ENCODE assay signal across 17 cellular contexts in the genomic region with DNA sequence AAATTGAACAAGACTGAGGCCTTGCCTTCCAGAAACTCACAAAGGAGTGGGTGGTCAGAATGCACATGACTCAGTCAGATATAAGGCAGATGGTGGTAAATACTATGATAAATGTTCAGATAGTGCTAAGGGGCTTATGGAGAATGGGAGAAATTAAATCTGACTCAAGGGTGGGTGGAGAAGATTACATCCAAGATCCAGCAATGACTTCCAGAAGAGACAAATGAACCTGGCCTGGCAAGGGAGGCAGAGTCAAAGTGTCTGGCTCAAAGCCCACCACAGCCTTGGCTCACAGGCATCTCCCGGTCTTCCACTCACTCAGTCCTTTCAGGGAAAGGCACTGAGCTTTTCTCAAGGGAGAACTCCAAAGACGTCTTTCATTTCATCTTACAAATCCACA. TPM values are rescaled to one million over a fixed set of nuclear protein-coding genes. Genes with fewer than 3 reads are reported as not detected.
DNase-seq lines count a peak whose midpoint lies in the region; ATAC-seq and TF ChIP-seq lines count a peak whose summit lies in the region.
"Had no signal": no experiment of that assay in that cellular context is flagged by ENCODE, and none has a peak within 500 bp of the region (broad histone marks: within the 10 kb centered on the region; RNA-seq: fewer than 3 reads in every experiment).

No MANE protein-coding gene starts in this region.

- peaks cover 25% of the 10 kb centered on the region for H3K27me3 ChIP-seq in SK-N-SH (ENCODE audit: insufficient read depth)

- CTCF ChIA-PET in SK-N-SH (lab: Yijun Ruan, JAX): interaction anchor here (3.3 to 14.1 kb wide), 2 partner anchors 18 to 209 kb away, joined by 16 to 112 read pairs; no protein-coding TSS in a partner anchor

- H3K27ac ChIP-seq in SK-N-SH (ENCODE audit: low read depth in 2 of 2, low read length in 1 of 2): no peak overlapping the region
- H3K27ac ChIP-seq: 22Rv1; BLaER1 treated with 17β-estradiol and CSF1 and Interleukin-3, amounts not matched to agents 10 nM and 100 nM had no signal

- WGBS in SK-N-SH (ENCODE audit: low lambda C conversion rate): 43% methylated on average over 2 of the region's 2 CpGs

- H3K9me2 ChIP-seq in SK-N-SH: no peaks in the 10 kb centered on the region

- POLR2A ChIA-PET in SK-N-SH (lab: Yijun Ruan, JAX): no interaction called here

- TF ChIP-seq CTCF in SK-N-SH (IDR thresholded peaks at IDR 0.05): no peak
- TF ChIP-seq CTCF in fibroblast of mammary gland (conservative IDR thresholded peaks at IDR 0.05; ENCODE audit: control insufficient read depth, insufficient read depth, low read depth, low read length): no peak

- TF ChIP-seq EP300 in SK-N-SH (IDR thresholded peaks at IDR 0.05; ENCODE audit: borderline replicate concordance in 1 of 2, low read depth in 1 of 2, low read length in 1 of 2): no peak

- no peak overlapping the region for H3K9ac ChIP-seq in SK-N-SH
- H3K9ac ChIP-seq: BLaER1 treated with 17β-estradiol and CSF1 and Interleukin-3, amounts not matched to agents 10 nM and 100 nM had no signal

- intact Hi-C loops in posterior vena cava (cut with DNase I): no loop called here

- H4K20me1 ChIP-seq in SK-N-SH (ENCODE audit: insufficient read depth): no peaks in the 10 kb centered on the region

- no peaks in the 10 kb centered on the region for H3K9me3 ChIP-seq in SK-N-SH

- no peak for DNase-seq in SK-N-SH
- peak; percentile 69 for DNase-seq in fibroblast of mammary gland (ENCODE audit: low read depth)
- DNase-seq in posterior vena cava (ENCODE audit: low spot score): peak; percentile 16
- DNase-seq in GM19238 (ENCODE audit: insufficient read length, low spot score): no peak
- no peak for DNase-seq in AG08396 (ENCODE audit: low spot score)
- no peak for DNase-seq in NCI-H2081 (lab: John Stamatoyannopoulos, UW)
- DNase-seq: Calu3; CD4-positive, CD25-positive, alpha-beta regulatory T cell; DMS 273 treated with DMSO at 0.1 percent for 48 hours; GOT3; H9 had no signal

- H3F3A ChIP-seq in SK-N-SH (replicated peaks; ENCODE audit: insufficient read depth): no peaks in the 10 kb centered on the region

- H3K4me2 ChIP-seq in SK-N-SH: no peak overlapping the region
- H3K4me2 ChIP-seq: BLaER1 treated with 17β-estradiol and CSF1 and Interleukin-3, amounts not matched to agents 10 nM and 100 nM had no signal

- no peak overlapping the region for H2AFZ ChIP-seq in SK-N-SH (ENCODE audit: low read depth)

- H3K79me2 ChIP-seq in SK-N-SH (ENCODE audit: insufficient read depth): no peaks in the 10 kb centered on the region

- no peaks in the 10 kb centered on the region for H3K36me3 ChIP-seq in SK-N-SH (replicated peaks in 1 of 2; ENCODE audit: control insufficient read depth in 1 of 2, insufficient read depth in 2 of 2, low read length in 1 of 2)
- H3K36me3 ChIP-seq: BLaER1 treated with 17β-estradiol and CSF1 and Interleukin-3, amounts not matched to agents 10 nM and 100 nM had no signal

- H3K4me1 ChIP-seq in SK-N-SH (ENCODE audit: control insufficient read depth in 1 of 2, insufficient read depth in 2 of 2, low read depth in 1 of 2, low read length in 1 of 2): peaks cover 0 to 5% of the 10 kb centered on the region in 2 experiments; a peak in 2 of 4 replicates
- H3K4me1 ChIP-seq: BLaER1 treated with 17β-estradiol and CSF1 and Interleukin-3, amounts not matched to agents 10 nM and 100 nM had no signal

- no peak overlapping the region for H3K4me3 ChIP-seq in SK-N-SH (ENCODE audit: low read depth in 2 of 2, low read length in 1 of 2)
- no peak overlapping the region for H3K4me3 ChIP-seq in fibroblast of mammary gland (ENCODE audit: control insufficient read depth, low read depth, low read length)
- H3K4me3 ChIP-seq: BLaER1 treated with 17β-estradiol and CSF1 and Interleukin-3, amounts not matched to agents 10 nM and 100 nM; GM12878 had no signal

- TF ChIP-seq RAD21 in SK-N-SH (IDR thresholded peaks at IDR 0.05; ENCODE audit: low read length): no peak

- no peak for ATAC-seq in SK-N-SH treated with all-trans-retinoic acid at 6 μM for 48 hours
- ATAC-seq: GM12878, HepG2 had no signal

TF ChIP-seq in SK-N-SH treated with all-trans-retinoic acid at 6 μM for 48 hours, 23 proteins besides CTCF, POLR2A, EP300 and RAD21:
- TF ChIP-seq ZFP3 (CRISPR knock-in tag; IDR thresholded peaks at IDR 0.05): no peak
- no peak for TF ChIP-seq ZNF8 (CRISPR knock-in tag; IDR thresholded peaks at IDR 0.05)
- TF ChIP-seq ISL1 (CRISPR knock-in tag; IDR thresholded peaks at IDR 0.05): peak; percentile 12; the same call in 1 of the 2 replicates
- TF ChIP-seq CSDC2 (CRISPR knock-in tag; IDR thresholded peaks at IDR 0.05): no peak

TF ChIP-seq in SK-N-SH, 30 proteins besides CTCF, POLR2A, EP300 and RAD21:
- TF ChIP-seq YY1 (IDR thresholded peaks at IDR 0.05; ENCODE audit: low read depth) (no peak), TCF12 (IDR thresholded peaks at IDR 0.05) (no peak), FOSL2 (IDR thresholded peaks at IDR 0.05; ENCODE audit: borderline replicate concordance, low read depth) (no peak), POLR2AphosphoS5 (IDR thresholded peaks at IDR 0.05; ENCODE audit: low read depth, low read length) (no peak), RFX5 (IDR thresholded peaks at IDR 0.05; ENCODE audit: low read length) (no peak), JUND (IDR thresholded peaks at IDR 0.05) (no peak), MEF2A (IDR thresholded peaks at IDR 0.05; ENCODE audit: borderline replicate concordance, low read depth) (no peak), SIN3A (IDR thresholded peaks at IDR 0.05; ENCODE audit: borderline replicate concordance, low read depth, low read length) (no peak), FOXM1 (IDR thresholded peaks at IDR 0.05; ENCODE audit: low read depth) (no peak), NFIC (IDR thresholded peaks at IDR 0.05; ENCODE audit: borderline replicate concordance) (no peak)
- TF ChIP-seq, protein P1, sequence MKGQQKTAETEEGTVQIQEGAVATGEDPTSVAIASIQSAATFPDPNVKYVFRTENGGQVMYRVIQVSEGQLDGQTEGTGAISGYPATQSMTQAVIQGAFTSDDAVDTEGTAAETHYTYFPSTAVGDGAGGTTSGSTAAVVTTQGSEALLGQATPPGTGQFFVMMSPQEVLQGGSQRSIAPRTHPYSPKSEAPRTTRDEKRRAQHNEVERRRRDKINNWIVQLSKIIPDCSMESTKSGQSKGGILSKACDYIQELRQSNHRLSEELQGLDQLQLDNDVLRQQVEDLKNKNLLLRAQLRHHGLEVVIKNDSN (IDR thresholded peaks at IDR 0.05; ENCODE audit: borderline replicate concordance, low read depth): no peak
- TF ChIP-seq, protein P2, sequence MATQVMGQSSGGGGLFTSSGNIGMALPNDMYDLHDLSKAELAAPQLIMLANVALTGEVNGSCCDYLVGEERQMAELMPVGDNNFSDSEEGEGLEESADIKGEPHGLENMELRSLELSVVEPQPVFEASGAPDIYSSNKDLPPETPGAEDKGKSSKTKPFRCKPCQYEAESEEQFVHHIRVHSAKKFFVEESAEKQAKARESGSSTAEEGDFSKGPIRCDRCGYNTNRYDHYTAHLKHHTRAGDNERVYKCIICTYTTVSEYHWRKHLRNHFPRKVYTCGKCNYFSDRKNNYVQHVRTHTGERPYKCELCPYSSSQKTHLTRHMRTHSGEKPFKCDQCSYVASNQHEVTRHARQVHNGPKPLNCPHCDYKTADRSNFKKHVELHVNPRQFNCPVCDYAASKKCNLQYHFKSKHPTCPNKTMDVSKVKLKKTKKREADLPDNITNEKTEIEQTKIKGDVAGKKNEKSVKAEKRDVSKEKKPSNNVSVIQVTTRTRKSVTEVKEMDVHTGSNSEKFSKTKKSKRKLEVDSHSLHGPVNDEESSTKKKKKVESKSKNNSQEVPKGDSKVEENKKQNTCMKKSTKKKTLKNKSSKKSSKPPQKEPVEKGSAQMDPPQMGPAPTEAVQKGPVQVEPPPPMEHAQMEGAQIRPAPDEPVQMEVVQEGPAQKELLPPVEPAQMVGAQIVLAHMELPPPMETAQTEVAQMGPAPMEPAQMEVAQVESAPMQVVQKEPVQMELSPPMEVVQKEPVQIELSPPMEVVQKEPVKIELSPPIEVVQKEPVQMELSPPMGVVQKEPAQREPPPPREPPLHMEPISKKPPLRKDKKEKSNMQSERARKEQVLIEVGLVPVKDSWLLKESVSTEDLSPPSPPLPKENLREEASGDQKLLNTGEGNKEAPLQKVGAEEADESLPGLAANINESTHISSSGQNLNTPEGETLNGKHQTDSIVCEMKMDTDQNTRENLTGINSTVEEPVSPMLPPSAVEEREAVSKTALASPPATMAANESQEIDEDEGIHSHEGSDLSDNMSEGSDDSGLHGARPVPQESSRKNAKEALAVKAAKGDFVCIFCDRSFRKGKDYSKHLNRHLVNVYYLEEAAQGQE (IDR thresholded peaks at IDR 0.05; ENCODE audit: low read depth, low read length): no peak

RNA-seq across cellular contexts. Expression of a gene that starts 6.1 kb away (rescaled TPM):
- not detected in 2 replicates for polyA plus RNA-seq in SK-N-SH (2012; rRNA removed)
- polyA plus RNA-seq in SK-N-SH (2012; cell fraction: cytosol; rRNA removed): not detected in 2 replicates
- not detected in 2 replicates for polyA plus RNA-seq in SK-N-SH (2012; cell fraction: nucleus; rRNA removed)
- 100 to 1,000 TPM; 188 to 208 TPM for total RNA-seq in posterior vena cava
- total RNA-seq: Calu3, Daoy, H9, HepG2 had no signal
- polyA plus RNA-seq: GM12878, HepG2 had no signal

Comparison
In these comparisons a context has a peak if more than half of its experiments do, and no peak if none do; other contexts are left out.
1. DNase-seq: peak in fibroblast of mammary gland (single experiment) and posterior vena cava (single experiment); none in SK-N-SH (single experiment), GM19238 (single experiment), AG08396 (single experiment) and NCI-H2081 (0 of 2).